8 cellular contexts compared by ENCODE assay signal in the genomic region with DNA sequence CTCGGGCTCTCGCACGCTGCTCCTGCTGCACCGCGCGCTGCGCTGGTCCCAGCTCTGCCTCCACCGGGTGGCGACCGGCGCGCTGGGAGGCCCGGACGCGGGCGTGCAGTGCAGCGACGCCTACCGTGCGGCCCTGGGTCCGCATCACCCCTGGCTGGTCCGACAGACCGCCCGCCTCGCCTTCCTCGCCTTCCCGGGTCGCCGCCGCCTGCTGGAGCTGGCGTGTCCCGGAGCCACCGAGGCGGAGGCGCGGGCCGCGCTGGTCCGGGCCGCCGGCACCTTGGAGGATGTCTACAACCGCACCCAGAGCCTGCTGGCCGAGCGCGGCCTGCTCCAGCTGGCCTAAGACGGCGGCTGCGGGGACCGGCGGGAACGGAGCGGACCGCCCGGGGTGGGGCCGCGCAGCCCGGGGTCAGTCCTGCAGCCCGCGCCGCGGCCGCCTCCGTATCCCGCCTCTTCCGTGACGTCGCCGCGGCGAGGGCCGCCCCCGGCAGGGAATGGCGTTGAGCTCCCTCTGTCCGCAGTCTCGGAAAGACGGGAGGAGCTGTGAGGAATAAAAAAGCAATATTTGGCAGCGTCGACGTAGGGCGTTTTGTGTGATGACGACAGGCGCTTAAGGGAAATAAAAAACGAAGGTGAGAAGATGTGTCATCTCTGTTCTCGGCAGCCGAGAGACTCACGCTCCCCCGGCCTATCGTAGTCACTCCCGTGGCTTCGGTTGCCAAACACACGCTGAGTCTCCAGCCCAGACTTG. TPM values are rescaled to one million over a fixed set of nuclear protein-coding genes. Genes with fewer than 3 reads are reported as not detected.
DNase-seq lines count a peak whose midpoint lies in the region; ATAC-seq and TF ChIP-seq lines count a peak whose summit lies in the region.

No MANE protein-coding gene starts in this region.

- H3K9me3 ChIP-seq in BE2C = no peaks in the 10 kb centered on the region

- peaks cover 39% of the 10 kb centered on the region for H3K27me3 Mint-ChIP-seq in activated CD8-positive, alpha-beta T cell treated with anti-CD3 and anti-CD28 coated beads, Interleukin-2, amount 10 ng/mL, durations not matched to agents 7 days and 5 days (ENCODE audit: low read depth)
- peaks cover 9% of the 10 kb centered on the region for H3K27me3 Mint-ChIP-seq in memory B cell

- H3K4me1 Mint-ChIP-seq in activated CD8-positive, alpha-beta T cell treated with anti-CD3 and anti-CD28 coated beads, Interleukin-2, amount 10 ng/mL, durations not matched to agents 7 days and 5 days (ENCODE audit: low read depth) = peaks cover 28% of the 10 kb centered on the region
- H3K4me1 Mint-ChIP-seq in memory B cell = peaks cover 16% of the 10 kb centered on the region

- DNase-seq in BE2C = peak; percentile 86
- DNase-seq in NCI-H774 (lab: John Stamatoyannopoulos, UW) = peak; percentile 53
- peak; percentile 85 for DNase-seq in activated CD8-positive, alpha-beta T cell treated with anti-CD3 and anti-CD28 coated beads, Interleukin-2, amount 10 ng/mL, durations not matched to agents 7 days and 5 days
- peak; percentile 65 for DNase-seq in effector CD4-positive, alpha-beta T cell
- peak; percentile 75 to 82 for DNase-seq in memory B cell (ENCODE audit: low spot score in 2 of 2)
- peak; percentile 61 to 72 (median 71) for DNase-seq in stimulated activated CD4-positive, alpha-beta T cell treated with anti-CD3 and anti-CD28 coated beads, TNF-alpha, amount 100 ng/mL, for 48 hours (ENCODE audit: low read depth in 3 of 3)

- no peaks in the 10 kb centered on the region for H3K4me1 ChIP-seq in BE2C

- ATAC-seq in GM19025 (IDR thresholded peaks at IDR 0.05; ENCODE audit: low read depth, unreplicated experiment) = peak; percentile 86
- peak; percentile 83 for ATAC-seq in HG03342 (IDR thresholded peaks at IDR 0.05; ENCODE audit: unreplicated experiment)
- peak; percentile 95 for ATAC-seq in activated CD8-positive, alpha-beta T cell treated with anti-CD3 and anti-CD28 coated beads, Interleukin-2, amount 10 ng/mL, durations not matched to agents 7 days and 5 days
- peak; percentile 91 for ATAC-seq in memory B cell (ENCODE audit: low read depth)

- peak overlapping the region; percentile 80 for H3K4me3 Mint-ChIP-seq in activated CD8-positive, alpha-beta T cell treated with anti-CD3 and anti-CD28 coated beads, Interleukin-2, amount 10 ng/mL, durations not matched to agents 7 days and 5 days
- peak overlapping the region; percentile 89 for H3K4me3 Mint-ChIP-seq in memory B cell

- no peaks in the 10 kb centered on the region for H3K36me3 ChIP-seq in BE2C

- POLR2A ChIA-PET in activated CD8-positive, alpha-beta T cell treated with anti-CD3 and anti-CD28 coated beads, Interleukin-2, amount 10 ng/mL, durations not matched to agents 7 days and 5 days (lab: Charles Lee) = interaction anchor here (0.5 to 2.8 kb wide), 12 partner anchors 11 to 130 kb away, joined by 3 to 12 read pairs (median 4); partner anchors contain the start of genes MED11, PLD2 and TM4SF5

- no peaks in the 10 kb centered on the region for H3K36me3 Mint-ChIP-seq in activated CD8-positive, alpha-beta T cell treated with anti-CD3 and anti-CD28 coated beads, Interleukin-2, amount 10 ng/mL, durations not matched to agents 7 days and 5 days (ENCODE audit: low read depth)
- no peaks in the 10 kb centered on the region for H3K36me3 Mint-ChIP-seq in memory B cell

- peak overlapping the region; percentile 59 for H3K4me3 ChIP-seq in BE2C (ENCODE audit: low read depth, low read length)

- peak overlapping the region; percentile 93 for H3K27ac Mint-ChIP-seq in activated CD8-positive, alpha-beta T cell treated with anti-CD3 and anti-CD28 coated beads, Interleukin-2, amount 10 ng/mL, durations not matched to agents 7 days and 5 days
- H3K27ac Mint-ChIP-seq in memory B cell = peak overlapping the region; percentile 5

- CTCF ChIA-PET in activated CD8-positive, alpha-beta T cell treated with anti-CD3 and anti-CD28 coated beads, Interleukin-2, amount 10 ng/mL, durations not matched to agents 7 days and 5 days (lab: Charles Lee) = interaction anchor here (0.6 to 3.3 kb wide), 41 partner anchors 9 to 273 kb away, joined by 3 to 37 read pairs (median 4); partner anchors contain the start of genes ARRB2, C17orf107, CHRNE and MED11

- peak; percentile 49 for TF ChIP-seq CTCF in BE2C (IDR thresholded peaks at IDR 0.05; ENCODE audit: low read depth, low read length)

- no peaks in the 10 kb centered on the region for H3K9me3 Mint-ChIP-seq in activated CD8-positive, alpha-beta T cell treated with anti-CD3 and anti-CD28 coated beads, Interleukin-2, amount 10 ng/mL, durations not matched to agents 7 days and 5 days (ENCODE audit: insufficient read depth)
- H3K9me3 Mint-ChIP-seq in memory B cell = no peaks in the 10 kb centered on the region

- H3K27me3 ChIP-seq in BE2C = peaks cover 30% of the 10 kb centered on the region

RNA-seq across cellular contexts. Expression of gene GLTPD2, which starts 1.4 kb away (rescaled TPM):
- 0.99 TPM for polyA plus RNA-seq in BE2C (2012; ENCODE audit: insufficient read depth, insufficient read length, low read depth)
- total RNA-seq in activated CD8-positive, alpha-beta T cell treated with anti-CD3 and anti-CD28 coated beads, Interleukin-2, amount 10 ng/mL, durations not matched to agents 7 days and 5 days = not detected

RNA-seq across cellular contexts. Expression of gene VMO1, which starts 4.0 kb away (rescaled TPM):
- not detected for polyA plus RNA-seq in BE2C (2012; ENCODE audit: insufficient read depth, insufficient read length, low read depth)
- total RNA-seq in activated CD8-positive, alpha-beta T cell treated with anti-CD3 and anti-CD28 coated beads, Interleukin-2, amount 10 ng/mL, durations not matched to agents 7 days and 5 days = not detected

RNA-seq across cellular contexts. Expression of gene PSMB6, which starts 5.8 kb away (rescaled TPM):
- 203 TPM for polyA plus RNA-seq in BE2C (2012; ENCODE audit: insufficient read depth, insufficient read length, low read depth)
- total RNA-seq in activated CD8-positive, alpha-beta T cell treated with anti-CD3 and anti-CD28 coated beads, Interleukin-2, amount 10 ng/mL, durations not matched to agents 7 days and 5 days = 100 to 1,000 TPM; 107 to 119 TPM

RNA-seq across cellular contexts. Expression of gene PLD2, which starts 16.8 kb away (rescaled TPM):
- polyA plus RNA-seq in BE2C (2012; ENCODE audit: insufficient read depth, insufficient read length, low read depth) = 4.6 TPM
- 10 to 100 TPM; 11.6 to 20.0 TPM for total RNA-seq in activated CD8-positive, alpha-beta T cell treated with anti-CD3 and anti-CD28 coated beads, Interleukin-2, amount 10 ng/mL, durations not matched to agents 7 days and 5 days

Comparison
In these comparisons a context has a peak if more than half of its experiments do, and no peak if none do; other contexts are left out.
1. Peak in every context shown above with its lines: DNase-seq, ATAC-seq and H3K4me3 ChIP-seq.